Comparison of ENCODE assay signal across 2 cellular contexts in the genomic region with DNA sequence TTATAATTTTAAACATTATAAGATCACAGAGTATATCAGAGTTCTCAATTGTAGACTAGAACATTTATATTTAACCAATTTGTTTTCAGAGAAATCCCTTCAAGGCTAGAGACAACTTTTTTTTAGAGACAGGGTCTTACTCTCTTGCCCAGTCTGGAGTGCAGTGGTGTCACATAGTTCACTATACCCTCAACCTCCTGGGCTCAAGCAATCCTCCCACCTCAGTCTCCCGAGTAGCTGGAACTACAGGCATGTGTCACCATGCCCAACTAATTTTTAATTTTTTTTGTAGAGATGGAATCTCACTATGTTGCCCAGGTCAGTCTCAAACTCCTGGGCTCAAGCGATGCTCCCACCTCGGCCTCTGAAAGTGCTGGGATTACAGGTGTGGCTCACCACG.
TF ChIP-seq lines count a peak whose summit lies in the region.

No MANE protein-coding gene starts in this region.

TF ChIP-seq in HCT116, 20 proteins besides CTCF, POLR2A, EP300 and RAD21:
- TF ChIP-seq SP1 (IDR thresholded peaks at IDR 0.05; ENCODE audit: low read depth) = no peak
- TF ChIP-seq EZH2phosphoT487 (IDR thresholded peaks at IDR 0.05; ENCODE audit: borderline replicate concordance) = no peak
- no peak for TF ChIP-seq SIN3A (IDR thresholded peaks at IDR 0.05; ENCODE audit: low read depth)
- TF ChIP-seq SRF (IDR thresholded peaks at IDR 0.05; ENCODE audit: low read depth) = no peak
- no peak for TF ChIP-seq YY1 (IDR thresholded peaks at IDR 0.05; ENCODE audit: extremely low read depth, insufficient replicate concordance, low read depth, low read length)
- no peak for TF ChIP-seq ZBTB33 (IDR thresholded peaks at IDR 0.05; ENCODE audit: extremely low read depth, insufficient replicate concordance, low read length)
- no peak for TF ChIP-seq JUND (IDR thresholded peaks at IDR 0.05)
- no peak for TF ChIP-seq MAX (IDR thresholded peaks at IDR 0.05)
- TF ChIP-seq EZH2 (IDR thresholded peaks at IDR 0.05) = no peak
- TF ChIP-seq CBX3 (IDR thresholded peaks at IDR 0.05; ENCODE audit: low read depth) = no peak
- TF ChIP-seq FOSL1 (IDR thresholded peaks at IDR 0.05; ENCODE audit: low read depth) = no peak

TF ChIP-seq in K562, 482 proteins besides CTCF, POLR2A, EP300 and RAD21:
- TF ChIP-seq ZNF121 (CRISPR knock-in tag; conservative IDR thresholded peaks at IDR 0.05) = peak; percentile 56; the same call in 1 of the 2 replicates
- no peak for TF ChIP-seq ZNF507 (tag; conservative IDR thresholded peaks at IDR 0.05)
